Comparison of ENCODE assay signal across 1 cellular context in genomic region chr1:205301220-205301821, GRCh38.
TF ChIP-seq lines count a peak whose summit lies in the region.

No MANE protein-coding gene starts in this region.

TF ChIP-seq in HepG2, 621 proteins besides CTCF, POLR2A, EP300 and RAD21 (continued from another document and continues in another):
- TF ChIP-seq, protein P1, sequence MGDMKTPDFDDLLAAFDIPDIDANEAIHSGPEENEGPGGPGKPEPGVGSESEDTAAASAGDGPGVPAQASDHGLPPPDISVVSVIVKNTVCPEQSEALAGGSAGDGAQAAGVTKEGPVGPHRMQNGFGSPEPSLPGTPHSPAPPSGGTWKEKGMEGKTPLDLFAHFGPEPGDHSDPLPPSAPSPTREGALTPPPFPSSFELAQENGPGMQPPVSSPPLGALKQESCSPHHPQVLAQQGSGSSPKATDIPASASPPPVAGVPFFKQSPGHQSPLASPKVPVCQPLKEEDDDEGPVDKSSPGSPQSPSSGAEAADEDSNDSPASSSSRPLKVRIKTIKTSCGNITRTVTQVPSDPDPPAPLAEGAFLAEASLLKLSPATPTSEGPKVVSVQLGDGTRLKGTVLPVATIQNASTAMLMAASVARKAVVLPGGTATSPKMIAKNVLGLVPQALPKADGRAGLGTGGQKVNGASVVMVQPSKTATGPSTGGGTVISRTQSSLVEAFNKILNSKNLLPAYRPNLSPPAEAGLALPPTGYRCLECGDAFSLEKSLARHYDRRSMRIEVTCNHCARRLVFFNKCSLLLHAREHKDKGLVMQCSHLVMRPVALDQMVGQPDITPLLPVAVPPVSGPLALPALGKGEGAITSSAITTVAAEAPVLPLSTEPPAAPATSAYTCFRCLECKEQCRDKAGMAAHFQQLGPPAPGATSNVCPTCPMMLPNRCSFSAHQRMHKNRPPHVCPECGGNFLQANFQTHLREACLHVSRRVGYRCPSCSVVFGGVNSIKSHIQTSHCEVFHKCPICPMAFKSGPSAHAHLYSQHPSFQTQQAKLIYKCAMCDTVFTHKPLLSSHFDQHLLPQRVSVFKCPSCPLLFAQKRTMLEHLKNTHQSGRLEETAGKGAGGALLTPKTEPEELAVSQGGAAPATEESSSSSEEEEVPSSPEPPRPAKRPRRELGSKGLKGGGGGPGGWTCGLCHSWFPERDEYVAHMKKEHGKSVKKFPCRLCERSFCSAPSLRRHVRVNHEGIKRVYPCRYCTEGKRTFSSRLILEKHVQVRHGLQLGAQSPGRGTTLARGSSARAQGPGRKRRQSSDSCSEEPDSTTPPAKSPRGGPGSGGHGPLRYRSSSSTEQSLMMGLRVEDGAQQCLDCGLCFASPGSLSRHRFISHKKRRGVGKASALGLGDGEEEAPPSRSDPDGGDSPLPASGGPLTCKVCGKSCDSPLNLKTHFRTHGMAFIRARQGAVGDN (CRISPR knock-in tag; IDR thresholded peaks at IDR 0.05): peak; percentile 90
- TF ChIP-seq TCF7 (IDR thresholded peaks at IDR 0.05; ENCODE audit: low read depth) (peak; percentile 72), ZNF484 (CRISPR knock-in tag; IDR thresholded peaks at IDR 0.05; ENCODE audit: borderline replicate concordance, low read depth) (no peak), NONO (IDR thresholded peaks at IDR 0.05) (no peak), NONO (CRISPR knock-in tag; conservative IDR thresholded peaks at IDR 0.05) (no peak), ZBTB4 (CRISPR knock-in tag; IDR thresholded peaks at IDR 0.05; ENCODE audit: borderline replicate concordance) (no peak), ZNF138 (CRISPR knock-in tag; IDR thresholded peaks at IDR 0.05; ENCODE audit: low read depth) (no peak), ZNF83 (CRISPR knock-in tag; IDR thresholded peaks at IDR 0.05; ENCODE audit: borderline replicate concordance) (no peak), MZF1 (CRISPR knock-in tag; IDR thresholded peaks at IDR 0.05; ENCODE audit: borderline replicate concordance) (no peak), FOXC1 (CRISPR knock-in tag; IDR thresholded peaks at IDR 0.05; ENCODE audit: borderline replicate concordance) (no peak), FOXK2 (IDR thresholded peaks at IDR 0.05) (no peak), HNRNPK (IDR thresholded peaks at IDR 0.05; ENCODE audit: low read depth, low read length, poor library complexity, severe bottlenecking) (no peak), POLR2G (IDR thresholded peaks at IDR 0.05; ENCODE audit: low read depth, low read length) (no peak), FOSL2 (CRISPR knock-in tag; IDR thresholded peaks at IDR 0.05) (peak; percentile 79), NFATC3 (CRISPR knock-in tag; IDR thresholded peaks at IDR 0.05) (no peak), HIC2 (CRISPR knock-in tag; IDR thresholded peaks at IDR 0.05; ENCODE audit: low read depth) (no peak; the same call in 1 of the 2 replicates), BRD4 (CRISPR knock-in tag; IDR thresholded peaks at IDR 0.05) (no peak), IKZF4 (CRISPR knock-in tag; IDR thresholded peaks at IDR 0.05; ENCODE audit: borderline replicate concordance, low read depth, not compliant biosample characterization) (no peak), ZNF691 (CRISPR knock-in tag; IDR thresholded peaks at IDR 0.05; ENCODE audit: borderline replicate concordance, low read depth) (no peak), MTA1 (CRISPR knock-in tag; IDR thresholded peaks at IDR 0.05; ENCODE audit: borderline replicate concordance) (peak; percentile 79; the same call in 1 of the 2 replicates), KDM4B (CRISPR knock-in tag; IDR thresholded peaks at IDR 0.05) (0 out of 2 replicates have a peak, but pooled peaks have one; percentile 41), TEAD3 (CRISPR knock-in tag; optimal IDR thresholded peaks at IDR 0.05; ENCODE audit: borderline replicate concordance) (peak; percentile 99), KLF12 (CRISPR knock-in tag; IDR thresholded peaks at IDR 0.05; ENCODE audit: borderline replicate concordance) (no peak), ZNF780A (CRISPR knock-in tag; IDR thresholded peaks at IDR 0.05) (no peak), NFIB (CRISPR knock-in tag; IDR thresholded peaks at IDR 0.05; ENCODE audit: borderline replicate concordance) (no peak), MYC (CRISPR knock-in tag; IDR thresholded peaks at IDR 0.05; ENCODE audit: borderline replicate concordance) (no peak; the same call in 1 of the 2 replicates), KLF6 (CRISPR knock-in tag; IDR thresholded peaks at IDR 0.05) (no peak), ZSCAN25 (CRISPR knock-in tag; IDR thresholded peaks at IDR 0.05) (0 out of 2 replicates have a peak, but pooled peaks have one; percentile 16), ZNF557 (CRISPR knock-in tag; IDR thresholded peaks at IDR 0.05) (no peak), KDM5B (CRISPR knock-in tag; IDR thresholded peaks at IDR 0.05; ENCODE audit: borderline replicate concordance) (peak; percentile 80; the same call in 1 of the 2 replicates), RFXANK (CRISPR knock-in tag; IDR thresholded peaks at IDR 0.05) (no peak), NCOR1 (IDR thresholded peaks at IDR 0.05; ENCODE audit: borderline replicate concordance, low read length) (peak; percentile 37; the same call in 1 of the 2 replicates), NCOA5 (CRISPR knock-in tag; IDR thresholded peaks at IDR 0.05) (no peak), NFAT5 (CRISPR knock-in tag; IDR thresholded peaks at IDR 0.05) (no peak), AFF4 (CRISPR knock-in tag; IDR thresholded peaks at IDR 0.05) (no peak), POLR2AphosphoS5 (IDR thresholded peaks at IDR 0.05; ENCODE audit: low read depth, low read length) (no peak), ZNF501 (CRISPR knock-in tag; IDR thresholded peaks at IDR 0.05) (0 out of 2 replicates have a peak, but pooled peaks have one; percentile 55)
- TF ChIP-seq, protein P2, sequence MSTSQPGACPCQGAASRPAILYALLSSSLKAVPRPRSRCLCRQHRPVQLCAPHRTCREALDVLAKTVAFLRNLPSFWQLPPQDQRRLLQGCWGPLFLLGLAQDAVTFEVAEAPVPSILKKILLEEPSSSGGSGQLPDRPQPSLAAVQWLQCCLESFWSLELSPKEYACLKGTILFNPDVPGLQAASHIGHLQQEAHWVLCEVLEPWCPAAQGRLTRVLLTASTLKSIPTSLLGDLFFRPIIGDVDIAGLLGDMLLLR (CRISPR knock-in tag; IDR thresholded peaks at IDR 0.05): peak; percentile 42; the same call in 1 of the 2 replicates
- TF ChIP-seq, protein P3, sequence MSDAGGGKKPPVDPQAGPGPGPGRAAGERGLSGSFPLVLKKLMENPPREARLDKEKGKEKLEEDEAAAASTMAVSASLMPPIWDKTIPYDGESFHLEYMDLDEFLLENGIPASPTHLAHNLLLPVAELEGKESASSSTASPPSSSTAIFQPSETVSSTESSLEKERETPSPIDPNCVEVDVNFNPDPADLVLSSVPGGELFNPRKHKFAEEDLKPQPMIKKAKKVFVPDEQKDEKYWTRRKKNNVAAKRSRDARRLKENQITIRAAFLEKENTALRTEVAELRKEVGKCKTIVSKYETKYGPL (CRISPR knock-in tag; IDR thresholded peaks at IDR 0.05): no peak
